Comparison of ENCODE assay signal across 21 cellular contexts in genomic region chr2:150097402-150097801, GRCh38.
"Had no signal": no experiment of that assay in that cellular context is flagged by ENCODE, and none has a peak within 500 bp of the region (broad histone marks: within the 10 kb centered on the region; RNA-seq: fewer than 3 reads in every experiment).

No MANE protein-coding gene starts in this region.

- H3K27me3 Mint-ChIP-seq: naive B cell; stimulated activated naive B cell treated with anti-CD40 and anti-IgM and Interleukin-4, amounts not matched to agents 10 μg/mL and 1 μg/mL and 100 μg/mL, for 72 hours; stimulated activated naive CD8-positive, alpha-beta T cell treated with anti-CD3 and anti-CD28 coated beads, Interleukin-15, Interleukin-2, amounts not matched to agents 100 ng/mL and 50 ng/mL, for 24 hours had no signal

- H3K27me3 ChIP-seq: neural progenitor cell, ovary, tibial nerve, vagina had no signal

- H3K4me2 ChIP-seq: neural progenitor cell had no signal

- ATAC-seq: psoas muscle; stimulated activated naive B cell treated with anti-CD40 and anti-IgM and Interleukin-4, amounts not matched to agents 10 μg/mL and 1 μg/mL and 100 μg/mL, for 72 hours had no signal

- H3K4me1 ChIP-seq: psoas muscle, vagina had no signal

- H3K27ac Mint-ChIP-seq: naive B cell; nephron; neural progenitor cell; stimulated activated naive B cell treated with anti-CD40 and anti-IgM and Interleukin-4, amounts not matched to agents 10 μg/mL and 1 μg/mL and 100 μg/mL, for 72 hours; stimulated activated naive CD8-positive, alpha-beta T cell treated with anti-CD3 and anti-CD28 coated beads, Interleukin-15, Interleukin-2, amounts not matched to agents 100 ng/mL and 50 ng/mL, for 24 hours had no signal

- H3K9me3 Mint-ChIP-seq: mesothelial cell of epicardium; nephron; neural progenitor cell; stimulated activated naive B cell treated with anti-CD40 and anti-IgM and Interleukin-4, amounts not matched to agents 10 μg/mL and 1 μg/mL and 100 μg/mL, for 72 hours; stimulated activated naive CD8-positive, alpha-beta T cell treated with anti-CD3 and anti-CD28 coated beads, Interleukin-15, Interleukin-2, amounts not matched to agents 100 ng/mL and 50 ng/mL, for 24 hours had no signal

- H3K4me3 Mint-ChIP-seq: mesothelial cell of epicardium; naive B cell; nephron; neural progenitor cell; stimulated activated naive B cell treated with anti-CD40 and anti-IgM and Interleukin-4, amounts not matched to agents 10 μg/mL and 1 μg/mL and 100 μg/mL, for 72 hours; stimulated activated naive CD8-positive, alpha-beta T cell treated with anti-CD3 and anti-CD28 coated beads, Interleukin-15, Interleukin-2, amounts not matched to agents 100 ng/mL and 50 ng/mL, for 24 hours had no signal

- H3K4me1 Mint-ChIP-seq: naive B cell; stimulated activated naive B cell treated with anti-CD40 and anti-IgM and Interleukin-4, amounts not matched to agents 10 μg/mL and 1 μg/mL and 100 μg/mL, for 72 hours had no signal

- H3K4me3 ChIP-seq: coronary artery, lung, mucosa of descending colon, neural progenitor cell, ovary, psoas muscle, skin epidermis, thoracic aorta, tibial nerve, vagina had no signal

- H3K36me3 Mint-ChIP-seq: mesothelial cell of epicardium; naive B cell; stimulated activated naive B cell treated with anti-CD40 and anti-IgM and Interleukin-4, amounts not matched to agents 10 μg/mL and 1 μg/mL and 100 μg/mL, for 72 hours had no signal

- FAIRE-seq: frontal cortex had no signal

- H3K9me3 ChIP-seq: mucosa of descending colon, ovary, psoas muscle, thoracic aorta, tibial nerve, vagina had no signal

- DNase-seq: effector memory CD4-positive, alpha-beta T cell; mucosa of descending colon; naive B cell; ovary; posterior cingulate gyrus; psoas muscle; right cardiac atrium; stimulated activated CD4-positive, alpha-beta T cell treated with anti-CD3 and anti-CD28 coated beads, Interleukin-15, amount 100 ng/mL, for 24 hours; stimulated activated CD4-positive, alpha-beta T cell treated with anti-CD3 and anti-CD28 coated beads, Interleukin-2, amount 100 ng/mL, for 48 hours; stimulated activated naive B cell treated with anti-CD40 and anti-IgM and Interleukin-4, amounts not matched to agents 10 μg/mL and 1 μg/mL and 100 μg/mL, for 72 hours had no signal

- H3K27ac ChIP-seq: coronary artery, neural progenitor cell, ovary, psoas muscle, thoracic aorta, tibial nerve, vagina had no signal

- H2AFZ ChIP-seq: neural progenitor cell had no signal

- H3K9ac ChIP-seq: neural progenitor cell had no signal

- H3K36me3 ChIP-seq: neural progenitor cell, ovary, thoracic aorta, tibial nerve, vagina had no signal
